ENCODE assay signal across 8 cellular contexts in genomic region chr7:149624006-149624405, GRCh38.
DNase-seq lines count a peak whose midpoint lies in the region; ATAC-seq, FAIRE-seq and TF ChIP-seq lines count a peak whose summit lies in the region.

No MANE protein-coding gene starts in this region.

- 2% methylated on average over 23 of the region's 28 CpGs for WGBS in prostate gland

- H3K27me3 ChIP-seq in cardiac muscle cell (peaks cover 3% of the 10 kb centered on the region), prostate gland (replicated peaks; ENCODE audit: insufficient read depth) (no peaks in the 10 kb centered on the region)

- TF ChIP-seq CTCF in cardiac muscle cell (IDR thresholded peaks at IDR 0.05; ENCODE audit: low read depth, low read length) (no peak), prostate gland (IDR thresholded peaks at IDR 0.05) (no peak)

- H3K9me3 ChIP-seq in cardiac muscle cell (ENCODE audit: low read depth): no peaks in the 10 kb centered on the region
- H3K9me3 ChIP-seq in prostate gland: no peaks in the 10 kb centered on the region

- H3K4me1 ChIP-seq in cardiac muscle cell (ENCODE audit: low read depth) (peaks cover 6% of the 10 kb centered on the region), prostate gland (replicated peaks) (peaks cover 12% of the 10 kb centered on the region)

- intact Hi-C loops in prostate gland (cut with DNase I): loop anchor here (1.0 to 10.0 kb wide), 2 partner anchors 90 to 359 kb away; partner anchors contain the start of gene ZNF783

- peak overlapping the region; percentile 69 for H3K4me3 ChIP-seq in cardiac muscle cell
- peak overlapping the region; percentile 97 to 99 for H3K4me3 ChIP-seq in prostate gland

- H3K27ac ChIP-seq in cardiac muscle cell: peak overlapping the region; percentile 87
- peak overlapping the region; percentile 92 to 94 for H3K27ac ChIP-seq in prostate gland

- DNase-seq in GM12891 (ENCODE audit: insufficient read length, low spot score) (peak; percentile 30), OCI-M1 (lab: John Stamatoyannopoulos, UW) (peak; percentile 9), cardiac muscle cell (ENCODE audit: low read depth in 1 of 2, low spot score in 1 of 2) (peak; percentile 14 to 24), prostate gland (ENCODE audit: low spot score) (no peak), middle frontal gyrus (ENCODE audit: extremely low spot score, low spot score) (no peak), midbrain (lab: John Stamatoyannopoulos, UW) (no peak)
- peak; percentile 55 for DNase-seq in activated naive CD4-positive, alpha-beta T cell treated with Interleukin-2 at 50 U/mL for 16 hours

- FAIRE-seq in GM12891 (lab: Jason Lieb, UNC): peak; percentile 60

- peak; percentile 12 for ATAC-seq in HG02610 (IDR thresholded peaks at IDR 0.05; ENCODE audit: unreplicated experiment)

- H3K36me3 ChIP-seq in cardiac muscle cell: peaks cover 19% of the 10 kb centered on the region
- H3K36me3 ChIP-seq in prostate gland: peaks cover 9 to 16% of the 10 kb centered on the region in 2 donors

- TF ChIP-seq POLR2A in GM12891 (IDR thresholded peaks at IDR 0.05; ENCODE audit: low read depth, low read length) (no peak), prostate gland (IDR thresholded peaks at IDR 0.05) (no peak)

TF ChIP-seq in GM12891, 5 proteins besides CTCF, POLR2A, EP300 and RAD21:
- TF ChIP-seq TAF1 (IDR thresholded peaks at IDR 0.05; ENCODE audit: low read depth, low read length) (no peak), POLR2AphosphoS5 (IDR thresholded peaks at IDR 0.05; ENCODE audit: low read depth, low read length) (no peak), PAX5 (IDR thresholded peaks at IDR 0.05; ENCODE audit: insufficient read depth, low read length, severe bottlenecking) (no peak), POU2F2 (IDR thresholded peaks at IDR 0.05; ENCODE audit: low read depth, low read length) (no peak), SPI1 (IDR thresholded peaks at IDR 0.05; ENCODE audit: low read depth, low read length) (no peak)

Comparison
In these comparisons a context has a peak if more than half of its experiments do, and no peak if none do; other contexts are left out.
1. DNase-seq: peak in GM12891 (single experiment), OCI-M1 (single experiment), activated naive CD4-positive, alpha-beta T cell treated with Interleukin-2 at 50 U/mL for 16 hours (single experiment) and cardiac muscle cell (2 of 2); none in prostate gland (single experiment), middle frontal gyrus (single experiment) and midbrain (single experiment).